8 cellular contexts compared by ENCODE assay signal in genomic region chr17:75289832-75290337, GRCh38. TPM values are rescaled to one million over a fixed set of nuclear protein-coding genes. Genes with fewer than 3 reads are reported as not detected.
DNase-seq lines count a peak whose midpoint lies in the region; ATAC-seq and TF ChIP-seq lines count a peak whose summit lies in the region.

No MANE protein-coding gene starts in this region.

- H3K4me1 ChIP-seq in SJSA1 (replicated peaks) (peaks cover 4% of the 10 kb centered on the region; the same call in 1 of the 2 replicates), iPS DF 6.9 (ENCODE audit: control insufficient read depth, insufficient read depth, low read length) (no peaks in the 10 kb centered on the region), smooth muscle cell (ENCODE audit: low read depth) (no peaks in the 10 kb centered on the region)

- H3K9me3 ChIP-seq in SJSA1 (replicated peaks) = no peaks in the 10 kb centered on the region
- no peaks in the 10 kb centered on the region for H3K9me3 ChIP-seq in iPS DF 6.9 (ENCODE audit: control insufficient read depth, insufficient read depth, low read length)
- no peaks in the 10 kb centered on the region for H3K9me3 ChIP-seq in smooth muscle cell (replicated peaks; ENCODE audit: low read depth)

- H3K4me2 ChIP-seq in smooth muscle cell = peak overlapping the region; percentile 92

- H3F3A ChIP-seq in smooth muscle cell (ENCODE audit: low read depth) = no peaks in the 10 kb centered on the region

- H3K27me3 ChIP-seq in SJSA1 (replicated peaks) = no peaks in the 10 kb centered on the region
- H3K27me3 ChIP-seq in iPS DF 6.9 (ENCODE audit: control insufficient read depth, insufficient read depth, low read length) = no peaks in the 10 kb centered on the region
- no peaks in the 10 kb centered on the region for H3K27me3 ChIP-seq in smooth muscle cell (ENCODE audit: low read depth)

- H3K27ac ChIP-seq in SJSA1 (peak overlapping the region; percentile 71), angular gyrus (ENCODE audit: low read depth, low read length) (peak overlapping the region; percentile 76), iPS DF 6.9 (ENCODE audit: low read length) (no peak overlapping the region), smooth muscle cell (ENCODE audit: low read depth) (peak overlapping the region; percentile 94)

- no peaks in the 10 kb centered on the region for H3K36me3 ChIP-seq in SJSA1
- peaks cover 8% of the 10 kb centered on the region; the same call in 1 of the 2 replicates for H3K36me3 ChIP-seq in iPS DF 6.9 (ENCODE audit: control insufficient read depth, insufficient read depth, low read length)
- no peaks in the 10 kb centered on the region for H3K36me3 ChIP-seq in smooth muscle cell (ENCODE audit: low read depth)

- H3K9ac ChIP-seq in smooth muscle cell (ENCODE audit: low read depth) = peak overlapping the region; percentile 92

- no peaks in the 10 kb centered on the region for H3K79me2 ChIP-seq in smooth muscle cell (ENCODE audit: low read depth)

- DNase-seq in DMS79 treated with DMSO at 0.1 percent for 48 hours (lab: John Stamatoyannopoulos, UW) (peak; percentile 48), DMS79 (lab: John Stamatoyannopoulos, UW) (no peak), SJSA1 (ENCODE audit: low read depth in 1 of 2, low spot score in 2 of 2) (no peak), iPS DF 6.9 (ENCODE audit: low read depth, low spot score) (no peak), smooth muscle cell (lab: John Stamatoyannopoulos, UW; ENCODE audit: unreplicated experiment) (no peak), GM20000 (ENCODE audit: low spot score) (no peak)

- peak overlapping the region; percentile 54 for H3K4me3 ChIP-seq in SJSA1
- H3K4me3 ChIP-seq in iPS DF 6.9 (ENCODE audit: low read length) = peak overlapping the region; percentile 15; the same call in 1 of the 2 replicates
- peak overlapping the region; percentile 71 for H3K4me3 ChIP-seq in smooth muscle cell

- TF ChIP-seq CTCF in smooth muscle cell (IDR thresholded peaks at IDR 0.05; ENCODE audit: borderline replicate concordance, insufficient read depth, poor library complexity, severe bottlenecking) (no peak), GM20000 (IDR thresholded peaks at IDR 0.05; ENCODE audit: extremely low read depth, missing control alignments) (no peak)

- WGBS in iPS DF 6.9 (ENCODE audit: insufficient coverage, insufficient read length) = no CpG with 5 or more reads among the region's 26 CpGs
- 10% methylated on average over 26 of the region's 26 CpGs for WGBS in smooth muscle cell (ENCODE audit: low lambda C conversion rate)

- H2AFZ ChIP-seq in smooth muscle cell (ENCODE audit: low read depth) = peak overlapping the region; percentile 78

- ATAC-seq in HG03159 (IDR thresholded peaks at IDR 0.05; ENCODE audit: unreplicated experiment) = peak; percentile 32

- no peaks in the 10 kb centered on the region for H4K20me1 ChIP-seq in smooth muscle cell (ENCODE audit: low read depth)

RNA-seq across cellular contexts. Expression of gene SLC25A19, which starts 0.7 kb away (rescaled TPM):
- 8.5 and 21.7 TPM in 2 replicates for total RNA-seq in SJSA1 (2014; rRNA removed; shearing (Covaris generic))
- 1.9 and 2.4 TPM in 2 replicates for total RNA-seq in smooth muscle cell
- 3.6 and 6.9 TPM in 2 replicates for polyA plus RNA-seq in smooth muscle cell

RNA-seq across cellular contexts. Expression of gene MIF4GD, which starts 18.9 kb away (rescaled TPM):
- total RNA-seq in SJSA1 (2014; rRNA removed; shearing (Covaris generic)) = 8.5 and 10.7 TPM in 2 replicates
- total RNA-seq in smooth muscle cell = 5.3 and 6.2 TPM in 2 replicates
- polyA plus RNA-seq in smooth muscle cell = 17.0 and 20.8 TPM in 2 replicates

RNA-seq across cellular contexts. Expression of gene MRPS7, which starts 28.2 kb away (rescaled TPM):
- 91.5 and 113 TPM in 2 replicates for total RNA-seq in SJSA1 (2014; rRNA removed; shearing (Covaris generic))
- total RNA-seq in smooth muscle cell = 35.1 and 37.6 TPM in 2 replicates
- 97.2 and 111 TPM in 2 replicates for polyA plus RNA-seq in smooth muscle cell

RNA-seq across cellular contexts. Expression of gene GGA3, which starts 28.5 kb away (rescaled TPM):
- 13.1 and 13.8 TPM in 2 replicates for total RNA-seq in SJSA1 (2014; rRNA removed; shearing (Covaris generic))
- total RNA-seq in smooth muscle cell = 16.1 and 20.5 TPM in 2 replicates
- polyA plus RNA-seq in smooth muscle cell = 23.7 and 23.9 TPM in 2 replicates

Comparison
In these comparisons a context has a peak if more than half of its experiments do, and no peak if none do; other contexts are left out.
1. H3K4me3 ChIP-seq: peak in every context shown above with its lines; median percentile 71 in smooth muscle cell; 54 in SJSA1; 15 in iPS DF 6.9.